In genomic region chr14:72646861-72647528, GRCh38 we compare ENCODE assay signal across 22 cellular contexts.
DNase-seq lines count a peak whose midpoint lies in the region; ATAC-seq, FAIRE-seq and TF ChIP-seq lines count a peak whose summit lies in the region.
"Had no signal": no experiment of that assay in that cellular context is flagged by ENCODE, and none has a peak within 500 bp of the region (broad histone marks: within the 10 kb centered on the region; RNA-seq: fewer than 3 reads in every experiment).

No MANE protein-coding gene starts in this region.

- H3K27me3 ChIP-seq in esophagus muscularis mucosa (peaks cover 0 to 8% (median 0%) of the 10 kb centered on the region in 4 donors), trophoblast cell (ENCODE audit: insufficient read depth, low read length) (no peaks in the 10 kb centered on the region)
- H3K27me3 ChIP-seq: brain microvascular endothelial cell, sigmoid colon, thyroid gland had no signal

- H3K36me3 ChIP-seq in esophagus muscularis mucosa = no peaks in the 10 kb centered on the region
- H3K36me3 ChIP-seq in trophoblast cell (ENCODE audit: control insufficient read depth in 1 of 2, insufficient read depth in 2 of 2, low read length in 2 of 2) = no peaks in the 10 kb centered on the region
- H3K36me3 ChIP-seq: brain microvascular endothelial cell, sigmoid colon, thyroid gland had no signal

- H3K27ac ChIP-seq in esophagus muscularis mucosa (replicated peaks in 1 of 4) (no peak overlapping the region), trophoblast cell (ENCODE audit: low read depth, low read length) (no peak overlapping the region)
- H3K27ac ChIP-seq: brain microvascular endothelial cell, sigmoid colon, thyroid gland had no signal

- DNase-seq in ELR (ENCODE audit: low read depth) (peak; percentile 78), amniotic epithelial cell (ENCODE audit: low read depth) (peak; percentile 40), esophagus muscularis mucosa (ENCODE audit: extremely low spot score) (peak; percentile 64), trophoblast cell (no peak), frontal cortex (ENCODE audit: low spot score in 2 of 2) (no peak), HK-2 (ENCODE audit: unreplicated experiment) (no peak), MV-4-11 (lab: John Stamatoyannopoulos, UW) (no peak)
- DNase-seq: activated CD4-positive, alpha-beta T cell treated with anti-CD3 and anti-CD28 coated beads for 1 hour; activated T-cell treated with anti-CD3 and anti-CD28 coated beads, Interleukin-2, amount 50 U/mL, for 72 hours; brain microvascular endothelial cell; CD8-positive, alpha-beta T cell; cortex of kidney; DMS153; Kasumi-1; NCI-H2107; NCI-H524 treated with DMSO at 0.1 percent for 48 hours; sigmoid colon; stimulated activated naive CD4-positive, alpha-beta T cell; thyroid gland had no signal

- no peak overlapping the region for H4K91ac ChIP-seq in trophoblast cell (ENCODE audit: low read depth, low read length)

- H2BK12ac ChIP-seq in trophoblast cell (ENCODE audit: low read length) = no peak overlapping the region

- H2AK5ac ChIP-seq in trophoblast cell (ENCODE audit: low read length) = no peak overlapping the region

- H3K23ac ChIP-seq in trophoblast cell (ENCODE audit: low read length) = no peak overlapping the region

- H3K14ac ChIP-seq in trophoblast cell (ENCODE audit: low read length) = no peak overlapping the region

- 89% methylated on average over 6 of the region's 7 CpGs for WGBS in esophagus muscularis mucosa
- no CpG with 5 or more reads among the region's 7 CpGs for WGBS in trophoblast cell (ENCODE audit: extremely low coverage, insufficient coverage, insufficient read length)

- peaks cover 0 to 14% (median 11%) of the 10 kb centered on the region in 4 donors for H3K4me1 ChIP-seq in esophagus muscularis mucosa
- peaks cover 27 to 44% of the 10 kb centered on the region in 2 experiments for H3K4me1 ChIP-seq in trophoblast cell (ENCODE audit: control insufficient read depth in 1 of 2, insufficient read depth in 2 of 2, low read length in 2 of 2)
- H3K4me1 ChIP-seq: sigmoid colon had no signal

- no peak overlapping the region for H2BK5ac ChIP-seq in trophoblast cell (ENCODE audit: low read depth, low read length, poor library complexity)

- TF ChIP-seq POLR2A in esophagus muscularis mucosa (IDR thresholded peaks at IDR 0.05; ENCODE audit: low read depth) = no peak

- FAIRE-seq in frontal cortex (lab: Jason Lieb, UNC) = no peak

- no peak for TF ChIP-seq EP300 in esophagus muscularis mucosa (IDR thresholded peaks at IDR 0.05)

- H3K79me2 ChIP-seq in trophoblast cell (ENCODE audit: control insufficient read depth, insufficient read depth, low read length, poor library complexity) = no peaks in the 10 kb centered on the region

- no peak overlapping the region for H4K8ac ChIP-seq in trophoblast cell (ENCODE audit: low read depth, low read length)

- TF ChIP-seq CTCF in esophagus muscularis mucosa (IDR thresholded peaks at IDR 0.05) = no peak

- no peak overlapping the region for H3K4ac ChIP-seq in trophoblast cell (ENCODE audit: low read depth, low read length)

- no peak overlapping the region for H2AFZ ChIP-seq in trophoblast cell (ENCODE audit: insufficient read depth, low read length, poor library complexity)

- no peak overlapping the region for H4K12ac ChIP-seq in trophoblast cell (ENCODE audit: low read depth, low read length)

- peak overlapping the region; percentile 31 for H3K18ac ChIP-seq in trophoblast cell (ENCODE audit: low read length)

- intact Hi-C loops in esophagus muscularis mucosa (cut with DNase I) = no loop called here

- ATAC-seq in HG03457 (IDR thresholded peaks at IDR 0.05; ENCODE audit: unreplicated experiment) = no peak
- ATAC-seq: activated T-cell treated with anti-CD3 and anti-CD28 coated beads, Interleukin-2, amount 50 U/mL, for 72 hours; CD8-positive, alpha-beta T cell; HCT116; natural killer cell treated with Interleukin-12 subunit alpha and Interleukin-12 subunit beta and Interleukin-15 and Interleukin-18, amount 100 ng/mL, for 72 hours had no signal

- no peak overlapping the region for H2BK120ac ChIP-seq in trophoblast cell (ENCODE audit: insufficient read depth, low read length, poor library complexity)

- no peak overlapping the region for H3K4me2 ChIP-seq in trophoblast cell (ENCODE audit: low read length)

- H3K79me1 ChIP-seq in trophoblast cell (ENCODE audit: low read length) = peaks cover 16% of the 10 kb centered on the region

- no peak overlapping the region for H3K9ac ChIP-seq in trophoblast cell (ENCODE audit: low read length)

- H3K9me3 ChIP-seq in esophagus muscularis mucosa = no peaks in the 10 kb centered on the region
- H3K9me3 ChIP-seq in trophoblast cell (ENCODE audit: insufficient read depth, low read depth, low read length) = peaks cover under 1% of the 10 kb centered on the region
- H3K9me3 ChIP-seq: sigmoid colon, thyroid gland had no signal

- no peak overlapping the region for H3K4me3 ChIP-seq in esophagus muscularis mucosa
- H3K4me3 ChIP-seq in trophoblast cell (ENCODE audit: low read depth, low read length) = no peak overlapping the region
- H3K4me3 ChIP-seq: sigmoid colon, thyroid gland had no signal

Comparison
In these comparisons a context has a peak if more than half of its experiments do, and no peak if none do; other contexts are left out.
1. DNase-seq: peak in ELR (single experiment), amniotic epithelial cell (single experiment) and esophagus muscularis mucosa (single experiment); none in trophoblast cell (0 of 2), frontal cortex (0 of 2), HK-2 (single experiment) and MV-4-11 (single experiment).